ENCODE assay signal across 13 cellular contexts in the genomic region with DNA sequence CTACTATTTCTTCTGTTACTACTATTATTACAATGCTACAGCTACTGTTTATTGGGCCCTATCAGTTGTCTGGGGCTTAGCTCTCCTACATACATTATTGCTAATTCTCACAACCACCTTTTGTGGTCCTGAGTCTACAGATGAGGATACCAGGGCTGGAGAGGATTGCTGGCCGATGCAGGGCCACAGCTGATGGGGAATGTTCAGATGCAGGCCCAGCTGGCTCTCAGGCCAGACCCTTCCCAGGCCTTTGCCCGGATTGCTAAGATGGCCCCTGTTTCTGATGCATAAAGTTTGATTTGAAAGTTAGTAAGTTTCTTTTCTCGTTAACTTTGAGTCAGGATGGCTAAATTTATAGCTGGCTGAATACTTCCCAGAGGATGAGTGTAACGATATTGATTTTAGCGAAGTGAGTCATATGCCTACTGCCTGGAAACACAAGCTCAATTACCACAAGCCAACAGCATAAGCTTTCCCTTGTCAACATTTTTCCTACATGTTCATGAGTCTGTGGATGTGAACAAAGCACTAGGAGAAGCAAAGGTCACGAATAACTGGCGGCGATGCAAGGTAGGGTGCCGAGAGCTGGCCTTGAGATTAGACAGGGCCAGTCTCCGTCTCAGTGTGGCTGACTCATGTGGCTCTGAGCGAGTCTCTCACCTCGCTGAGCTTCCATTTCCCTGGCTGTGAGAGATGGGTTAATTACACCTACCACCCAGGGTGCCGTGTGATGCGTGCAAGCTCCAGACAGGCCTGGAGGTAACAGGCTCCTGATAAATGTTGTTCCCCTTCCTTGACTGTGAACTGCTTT.
DNase-seq lines count a peak whose midpoint lies in the region; ATAC-seq, FAIRE-seq and TF ChIP-seq lines count a peak whose summit lies in the region.
"Had no signal": no experiment of that assay in that cellular context is flagged by ENCODE, and none has a peak within 500 bp of the region (broad histone marks: within the 10 kb centered on the region; RNA-seq: fewer than 3 reads in every experiment).

No MANE protein-coding gene starts in this region.

- H3K36me3 ChIP-seq in cardiac muscle cell: no peaks in the 10 kb centered on the region
- peaks cover 5% of the 10 kb centered on the region for H3K36me3 ChIP-seq in left ventricle myocardium inferior
- no peaks in the 10 kb centered on the region for H3K36me3 ChIP-seq in H7 (replicated peaks; ENCODE audit: control insufficient read depth, insufficient read depth, low read length)

- no peak for TF ChIP-seq CTCF in cardiac muscle cell (IDR thresholded peaks at IDR 0.05; ENCODE audit: low read depth, low read length)
- no peak for TF ChIP-seq CTCF in left ventricle myocardium inferior (IDR thresholded peaks at IDR 0.05; ENCODE audit: borderline replicate concordance)

- ATAC-seq in HG03571 (IDR thresholded peaks at IDR 0.05; ENCODE audit: unreplicated experiment): no peak
- no peak for ATAC-seq in GM21381 (IDR thresholded peaks at IDR 0.05; ENCODE audit: unreplicated experiment)

- FAIRE-seq in urothelium cell line (lab: Jason Lieb, UNC): no peak

- H3K4me3 ChIP-seq in cardiac muscle cell (no peak overlapping the region), left ventricle myocardium inferior (no peak overlapping the region), H7 (ENCODE audit: insufficient read depth, low read depth, low read length) (no peak overlapping the region)
- H3K4me3 ChIP-seq: SK-N-MC had no signal

- H3K4me1 ChIP-seq in cardiac muscle cell (ENCODE audit: low read depth): no peaks in the 10 kb centered on the region
- H3K4me1 ChIP-seq in left ventricle myocardium inferior: no peaks in the 10 kb centered on the region

- H3K9me3 ChIP-seq in cardiac muscle cell (ENCODE audit: low read depth) (no peaks in the 10 kb centered on the region), left ventricle myocardium inferior (replicated peaks) (no peaks in the 10 kb centered on the region)

- H3K27me3 ChIP-seq in cardiac muscle cell: no peaks in the 10 kb centered on the region
- no peaks in the 10 kb centered on the region for H3K27me3 ChIP-seq in left ventricle myocardium inferior (ENCODE audit: low read depth)
- H3K27me3 ChIP-seq in H7 (ENCODE audit: control insufficient read depth, insufficient read depth, low read length): no peaks in the 10 kb centered on the region

- intact Hi-C loops in left ventricle myocardium inferior (cut with micrococcal nuclease): no loop called here

- DNase-seq in cardiac muscle cell (ENCODE audit: low read depth in 1 of 2, low spot score in 1 of 2) (peak; percentile 21 to 51), left ventricle myocardium inferior (no peak), SHP77 treated with DMSO at 0.1 percent for 48 hours (lab: John Stamatoyannopoulos, UW) (peak; percentile 65), glomerular visceral epithelial cell (ENCODE audit: extremely low spot score) (peak; percentile 75), urothelium cell line (ENCODE audit: low spot score) (peak; percentile 65), H7 (no peak)
- DNase-seq: activated effector memory CD4-positive, alpha-beta T cell treated with anti-CD3 and anti-CD28 coated beads, Interleukin-2, amount 50 U/mL, for 16 hours; stimulated activated CD4-positive, alpha-beta T cell treated with anti-CD3 and anti-CD28 coated beads, Interleukin-4, amount 100 ng/mL, for 4 hours had no signal

- H3K27ac ChIP-seq in cardiac muscle cell: no peak overlapping the region
- H3K27ac ChIP-seq in left ventricle myocardium inferior (replicated peaks): no peak overlapping the region
- H3K27ac ChIP-seq: C4-2B, HL-60, SK-N-MC had no signal

Comparison
In these comparisons a context has a peak if more than half of its experiments do, and no peak if none do; other contexts are left out.
1. DNase-seq: peak in cardiac muscle cell (2 of 2), SHP77 treated with DMSO at 0.1 percent for 48 hours (single experiment), glomerular visceral epithelial cell (single experiment) and urothelium cell line (single experiment); none in left ventricle myocardium inferior (single experiment) and H7 (single experiment).